In the genomic region with DNA sequence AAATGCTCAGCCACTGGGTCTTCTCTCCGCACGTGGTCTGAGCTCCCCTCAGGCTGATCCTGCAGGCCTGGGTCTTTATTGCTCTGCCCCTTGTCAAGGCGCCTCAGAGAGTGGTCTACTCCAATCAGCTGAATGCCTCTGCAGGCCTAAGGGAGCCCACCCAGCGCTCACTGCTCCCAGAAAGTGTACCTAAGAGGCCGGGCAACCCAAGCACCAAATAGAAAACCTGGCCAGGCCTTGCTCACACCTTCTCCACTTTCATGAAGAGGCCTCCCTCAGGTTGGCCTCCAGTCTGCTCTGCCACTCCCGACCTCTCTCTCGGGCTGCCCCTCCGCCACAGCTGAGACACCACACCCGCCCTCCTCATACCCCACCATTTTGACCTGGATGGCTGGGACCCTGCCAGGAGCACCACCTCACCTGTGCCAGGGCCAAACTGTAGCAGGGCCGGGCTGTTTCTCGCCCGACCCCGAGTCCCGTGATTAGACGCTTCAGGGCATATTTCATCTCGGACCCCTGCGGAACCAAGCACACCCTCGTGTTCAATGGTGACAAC, we compare ENCODE assay signal across 9 cellular contexts. TPM values are rescaled to one million over a fixed set of nuclear protein-coding genes. Genes with fewer than 3 reads are reported as not detected.
DNase-seq lines count a peak whose midpoint lies in the region; ATAC-seq and TF ChIP-seq lines count a peak whose summit lies in the region.
"Had no signal": no experiment of that assay in that cellular context is flagged by ENCODE, and none has a peak within 500 bp of the region (broad histone marks: within the 10 kb centered on the region; RNA-seq: fewer than 3 reads in every experiment).

No MANE protein-coding gene starts in this region.

- H3K4me3 Mint-ChIP-seq in naive thymus-derived CD4-positive, alpha-beta T cell, result peak overlapping the region; percentile 87 to 97 (median 95)

- H3K27ac ChIP-seq in HUES6 (ENCODE audit: low read depth, low read length) (peak overlapping the region; percentile 28), coronary artery (peak overlapping the region in 1 of 2 donors; percentile 76)
- peak overlapping the region; percentile 79 for H3K27ac ChIP-seq in naive thymus-derived CD4-positive, alpha-beta T cell (ENCODE audit: low read depth, low read length)

- TF ChIP-seq CTCF in BJ (IDR thresholded peaks at IDR 0.05; ENCODE audit: insufficient read depth, low read depth, low read length) (no peak), coronary artery (IDR thresholded peaks at IDR 0.05) (no peak)

- H3K36me3 Mint-ChIP-seq in naive thymus-derived CD4-positive, alpha-beta T cell, result peaks cover 0 to 17% (median 5%) of the 10 kb centered on the region in 5 donors

- H3K4me1 Mint-ChIP-seq in naive thymus-derived CD4-positive, alpha-beta T cell, result peaks cover 16 to 34% (median 27%) of the 10 kb centered on the region in 7 donors

- ATAC-seq in naive thymus-derived CD4-positive, alpha-beta T cell, result no peak
- ATAC-seq in GM19455 (IDR thresholded peaks at IDR 0.05; ENCODE audit: unreplicated experiment) (no peak), HG03097 (IDR thresholded peaks at IDR 0.05; ENCODE audit: low FRiP score, unreplicated experiment) (no peak)

- H3K36me3 ChIP-seq in BJ (ENCODE audit: control insufficient read depth, insufficient read depth, low read length), result peaks cover 19% of the 10 kb centered on the region
- H3K36me3 ChIP-seq in HUES6 (ENCODE audit: control insufficient read depth, insufficient read depth, low read length), result peaks cover 47% of the 10 kb centered on the region
- H3K36me3 ChIP-seq in naive thymus-derived CD4-positive, alpha-beta T cell (ENCODE audit: control insufficient read depth in 2 of 3, insufficient read depth in 3 of 3, low read length in 3 of 3), result peaks cover 7 to 44% (median 10%) of the 10 kb centered on the region in 3 experiments

- no peaks in the 10 kb centered on the region for H3K27me3 ChIP-seq in BJ (ENCODE audit: control insufficient read depth, insufficient read depth, low read length)
- no peaks in the 10 kb centered on the region for H3K27me3 ChIP-seq in HUES6 (ENCODE audit: control insufficient read depth, insufficient read depth, low read length)
- H3K27me3 ChIP-seq in naive thymus-derived CD4-positive, alpha-beta T cell (ENCODE audit: control insufficient read depth in 2 of 2, insufficient read depth in 2 of 2, low read length in 2 of 2), result no peaks in the 10 kb centered on the region

- CTCF ChIA-PET in BJ (lab: Yijun Ruan, JAX), result interaction anchor here (1.2 to 3.8 kb wide), 3 partner anchors 12 to 72 kb away, joined by 4 to 15 read pairs (median 5); no protein-coding TSS in a partner anchor
- CTCF ChIA-PET in naive thymus-derived CD4-positive, alpha-beta T cell (lab: Charles Lee), result interaction anchor here (0.9 kb wide), 1 partner anchor 10 kb away, joined by 3 read pairs; no protein-coding TSS in a partner anchor

- H3K9me3 Mint-ChIP-seq in naive thymus-derived CD4-positive, alpha-beta T cell, result no peaks in the 10 kb centered on the region

- H3K9ac ChIP-seq in HUES6 (ENCODE audit: low read length), result peak overlapping the region; percentile 84

- H3K4me1 ChIP-seq in HUES6 (ENCODE audit: control insufficient read depth, insufficient read depth, low read length), result peaks cover 19% of the 10 kb centered on the region
- peaks cover 20% of the 10 kb centered on the region in 2 donors for H3K4me1 ChIP-seq in naive thymus-derived CD4-positive, alpha-beta T cell (ENCODE audit: control insufficient read depth in 2 of 2, insufficient read depth in 2 of 2, low read length in 2 of 2)

- DNase-seq in BJ (ENCODE audit: low read depth), result no peak
- DNase-seq in coronary artery (ENCODE audit: low spot score), result no peak
- DNase-seq in naive thymus-derived CD4-positive, alpha-beta T cell, result no peak
- no peak for DNase-seq in HPDE6-E6E7 (ENCODE audit: extremely low spot score)
- no peak for DNase-seq in DMS 273 treated with DMSO at 0.1 percent for 48 hours (lab: John Stamatoyannopoulos, UW)

- POLR2A ChIA-PET in BJ (lab: Charles Lee), result no interaction called here
- POLR2A ChIA-PET in naive thymus-derived CD4-positive, alpha-beta T cell (lab: Charles Lee), result interaction anchor here (0.7 to 1.6 kb wide), 7 partner anchors 10 to 465 kb away, joined by 3 to 5 read pairs (median 4); a partner anchor contains a TSS

- H3K27ac Mint-ChIP-seq in naive thymus-derived CD4-positive, alpha-beta T cell, result peak overlapping the region; percentile 82 to 98 (median 95)

- no peaks in the 10 kb centered on the region for H3K9me3 ChIP-seq in HUES6 (ENCODE audit: control insufficient read depth, insufficient read depth, low read depth, low read length)
- no peaks in the 10 kb centered on the region for H3K9me3 ChIP-seq in naive thymus-derived CD4-positive, alpha-beta T cell (ENCODE audit: control insufficient read depth in 2 of 3, low read length in 3 of 3)

- H3K4me3 ChIP-seq in BJ (ENCODE audit: low read depth, low read length) (peak overlapping the region; percentile 99), HUES6 (ENCODE audit: low read depth, low read length) (peak overlapping the region; percentile 83), coronary artery (peak overlapping the region; percentile 86)
- peak overlapping the region; percentile 87 for H3K4me3 ChIP-seq in naive thymus-derived CD4-positive, alpha-beta T cell (ENCODE audit: low read length)

- no peaks in the 10 kb centered on the region for H3K27me3 Mint-ChIP-seq in naive thymus-derived CD4-positive, alpha-beta T cell

- intact Hi-C loops in naive thymus-derived CD4-positive, alpha-beta T cell (cut with micrococcal nuclease), result loop anchor here (2.0 to 10.0 kb wide), 2 partner anchors 188 to 520 kb away; a partner anchor contains a TSS

RNA-seq across cellular contexts. Expression of a gene that starts 0.7 kb away (rescaled TPM):
- 12.4 and 24.1 TPM in 2 replicates for polyA plus RNA-seq in BJ (2011; rRNA removed)
- 22.6 and 24.7 TPM in 2 replicates for polyA minus RNA-seq in BJ (2011; rRNA and poly(A)+ RNA removed)
- total RNA-seq in naive thymus-derived CD4-positive, alpha-beta T cell, result 10 to 100 TPM; 59.8 to 81.8 (median 77.9) TPM
- 10 to 100 TPM; 21.0 to 42.8 TPM for polyA plus RNA-seq in naive thymus-derived CD4-positive, alpha-beta T cell

RNA-seq across cellular contexts. Expression of a gene that starts 5.9 kb away (rescaled TPM):
- not detected in 2 replicates for polyA plus RNA-seq in BJ (2011; rRNA removed)
- not detected in 2 replicates for polyA minus RNA-seq in BJ (2011; rRNA and poly(A)+ RNA removed)
- not detected for total RNA-seq in naive thymus-derived CD4-positive, alpha-beta T cell
- not detected for polyA plus RNA-seq in naive thymus-derived CD4-positive, alpha-beta T cell
- total RNA-seq: lung microvascular endothelial cell had no signal

RNA-seq across cellular contexts. Expression of a gene that starts 29.8 kb away (rescaled TPM):
- not detected in 2 replicates for polyA plus RNA-seq in BJ (2011; rRNA removed)
- polyA minus RNA-seq in BJ (2011; rRNA and poly(A)+ RNA removed), result not detected in 2 replicates
- total RNA-seq in naive thymus-derived CD4-positive, alpha-beta T cell, result not detected
- polyA plus RNA-seq in naive thymus-derived CD4-positive, alpha-beta T cell, result not detected
- total RNA-seq: lung microvascular endothelial cell had no signal

RNA-seq across cellular contexts. Expression of a gene that starts 55.8 kb away (rescaled TPM):
- not detected in 2 replicates for polyA plus RNA-seq in BJ (2011; rRNA removed)
- not detected in 2 replicates for polyA minus RNA-seq in BJ (2011; rRNA and poly(A)+ RNA removed)
- total RNA-seq in naive thymus-derived CD4-positive, alpha-beta T cell, result under 1 TPM in 4 of 5 experiments, not detected in 1; 0.19 to 0.56 (median 0.50) TPM
- not detected for polyA plus RNA-seq in naive thymus-derived CD4-positive, alpha-beta T cell
